Comparison of ENCODE assay signal across 7 cellular contexts in genomic region chr19:44741841-44742352, GRCh38. TPM values are rescaled to one million over a fixed set of nuclear protein-coding genes. Genes with fewer than 3 reads are reported as not detected.
DNase-seq lines count a peak whose midpoint lies in the region; ATAC-seq and TF ChIP-seq lines count a peak whose summit lies in the region.

No MANE protein-coding gene starts in this region.

- H3K27me3 Mint-ChIP-seq in activated CD4-positive, alpha-beta memory T cell treated with anti-CD3 and anti-CD28 coated beads, Interleukin-2, amount 10 ng/mL, durations not matched to agents 7 days and 5 days = peaks cover 4% of the 10 kb centered on the region

- DNase-seq in G401 (ENCODE audit: low spot score) = peak; percentile 40
- DNase-seq in NCI-H1105 treated with DMSO at 0.1 percent for 48 hours (lab: John Stamatoyannopoulos, UW) = peak; percentile 65
- DNase-seq in activated CD4-positive, alpha-beta memory T cell treated with anti-CD3 and anti-CD28 coated beads, Interleukin-2, amount 10 ng/mL, durations not matched to agents 7 days and 5 days = peak; percentile 35
- DNase-seq in glomerular visceral epithelial cell (ENCODE audit: extremely low spot score) = peak; percentile 100
- peak; percentile 98 for DNase-seq in osteoblast (ENCODE audit: insufficient read length, low spot score, missing footprints)
- DNase-seq in activated CD4-positive, alpha-beta T cell treated with anti-CD3 and anti-CD28 coated beads for 1 hour = no peak

- peak overlapping the region; percentile 33 for H3K4me3 ChIP-seq in osteoblast (ENCODE audit: insufficient read depth, low read length)

- H3K4me1 ChIP-seq in osteoblast (ENCODE audit: insufficient read depth, low read length) = peaks cover 61% of the 10 kb centered on the region

- no peaks in the 10 kb centered on the region for H3K36me3 Mint-ChIP-seq in activated CD4-positive, alpha-beta memory T cell treated with anti-CD3 and anti-CD28 coated beads, Interleukin-2, amount 10 ng/mL, durations not matched to agents 7 days and 5 days (ENCODE audit: low read depth)

- TF ChIP-seq CTCF in osteoblast (IDR thresholded peaks at IDR 0.05; ENCODE audit: extremely low read depth, low read depth, low read length) = no peak

- H3K36me3 ChIP-seq in osteoblast (ENCODE audit: insufficient read depth, low read length) = no peaks in the 10 kb centered on the region

- H3K9me3 Mint-ChIP-seq in activated CD4-positive, alpha-beta memory T cell treated with anti-CD3 and anti-CD28 coated beads, Interleukin-2, amount 10 ng/mL, durations not matched to agents 7 days and 5 days = no peaks in the 10 kb centered on the region

- H3K27ac ChIP-seq in osteoblast (ENCODE audit: low read depth, low read length) = peak overlapping the region; percentile 98

- in situ Hi-C loops in G401 (cut with HindIII; ENCODE audit: low sequenced_read_pairs) = no loop called here

- H4K20me1 ChIP-seq in osteoblast (ENCODE audit: insufficient read depth, low read length) = no peaks in the 10 kb centered on the region

- H3K79me2 ChIP-seq in osteoblast (ENCODE audit: insufficient read depth, low read length) = no peaks in the 10 kb centered on the region

- no peaks in the 10 kb centered on the region for H3K27me3 ChIP-seq in osteoblast (ENCODE audit: insufficient read depth, low read length)

- H3K9me3 ChIP-seq in osteoblast (ENCODE audit: low read depth, low read length) = no peaks in the 10 kb centered on the region

- peak overlapping the region; percentile 70 for H2AFZ ChIP-seq in osteoblast (ENCODE audit: low read length)

- no peak for ATAC-seq in HG02763 (IDR thresholded peaks at IDR 0.05; ENCODE audit: unreplicated experiment)

- peak overlapping the region; percentile 65 for H3K4me2 ChIP-seq in osteoblast (ENCODE audit: insufficient read depth, low read length)

- peaks cover 47% of the 10 kb centered on the region for H3K4me1 Mint-ChIP-seq in activated CD4-positive, alpha-beta memory T cell treated with anti-CD3 and anti-CD28 coated beads, Interleukin-2, amount 10 ng/mL, durations not matched to agents 7 days and 5 days

- POLR2A ChIA-PET in activated CD4-positive, alpha-beta memory T cell treated with anti-CD3 and anti-CD28 coated beads, Interleukin-2, amount 10 ng/mL, durations not matched to agents 7 days and 5 days (lab: Charles Lee) = interaction anchor here (1.5 kb wide), 1 partner anchor 18 kb away, joined by 4 read pairs; no protein-coding TSS in a partner anchor

- CTCF ChIA-PET in activated CD4-positive, alpha-beta memory T cell treated with anti-CD3 and anti-CD28 coated beads, Interleukin-2, amount 10 ng/mL, durations not matched to agents 7 days and 5 days (lab: Charles Lee) = interaction anchor here (0.6 to 3.8 kb wide), 2 partner anchors 29 to 568 kb away, joined by 3 to 23 read pairs; no protein-coding TSS in a partner anchor

- H3K4me3 Mint-ChIP-seq in activated CD4-positive, alpha-beta memory T cell treated with anti-CD3 and anti-CD28 coated beads, Interleukin-2, amount 10 ng/mL, durations not matched to agents 7 days and 5 days = no peak overlapping the region

- peak overlapping the region; percentile 16 for H3K27ac Mint-ChIP-seq in activated CD4-positive, alpha-beta memory T cell treated with anti-CD3 and anti-CD28 coated beads, Interleukin-2, amount 10 ng/mL, durations not matched to agents 7 days and 5 days

RNA-seq across cellular contexts. Expression of gene BCL3, which starts 6.6 kb away (rescaled TPM):
- total RNA-seq in G401 (2014; rRNA removed; shearing (Covaris generic)) = 6.6 and 9.1 TPM in 2 replicates
- 10 to 100 TPM; 63.4 to 66.6 TPM for total RNA-seq in activated CD4-positive, alpha-beta memory T cell treated with anti-CD3 and anti-CD28 coated beads, Interleukin-2, amount 10 ng/mL, durations not matched to agents 7 days and 5 days
- 6.5 and 7.2 TPM in 2 replicates for total RNA-seq in osteoblast

RNA-seq across cellular contexts. Expression of gene CBLC, which starts 35.8 kb away (rescaled TPM):
- not detected in 2 replicates for total RNA-seq in G401 (2014; rRNA removed; shearing (Covaris generic))
- total RNA-seq in activated CD4-positive, alpha-beta memory T cell treated with anti-CD3 and anti-CD28 coated beads, Interleukin-2, amount 10 ng/mL, durations not matched to agents 7 days and 5 days = not detected
- total RNA-seq in osteoblast = not detected in 2 replicates

RNA-seq across cellular contexts. Expression of gene CEACAM16, which starts 42.9 kb away (rescaled TPM):
- not detected in 2 replicates for total RNA-seq in G401 (2014; rRNA removed; shearing (Covaris generic))
- not detected for total RNA-seq in activated CD4-positive, alpha-beta memory T cell treated with anti-CD3 and anti-CD28 coated beads, Interleukin-2, amount 10 ng/mL, durations not matched to agents 7 days and 5 days
- under 0.01 TPM in 1 of 2 replicates, not detected in the other for total RNA-seq in osteoblast
